In the genomic region with DNA sequence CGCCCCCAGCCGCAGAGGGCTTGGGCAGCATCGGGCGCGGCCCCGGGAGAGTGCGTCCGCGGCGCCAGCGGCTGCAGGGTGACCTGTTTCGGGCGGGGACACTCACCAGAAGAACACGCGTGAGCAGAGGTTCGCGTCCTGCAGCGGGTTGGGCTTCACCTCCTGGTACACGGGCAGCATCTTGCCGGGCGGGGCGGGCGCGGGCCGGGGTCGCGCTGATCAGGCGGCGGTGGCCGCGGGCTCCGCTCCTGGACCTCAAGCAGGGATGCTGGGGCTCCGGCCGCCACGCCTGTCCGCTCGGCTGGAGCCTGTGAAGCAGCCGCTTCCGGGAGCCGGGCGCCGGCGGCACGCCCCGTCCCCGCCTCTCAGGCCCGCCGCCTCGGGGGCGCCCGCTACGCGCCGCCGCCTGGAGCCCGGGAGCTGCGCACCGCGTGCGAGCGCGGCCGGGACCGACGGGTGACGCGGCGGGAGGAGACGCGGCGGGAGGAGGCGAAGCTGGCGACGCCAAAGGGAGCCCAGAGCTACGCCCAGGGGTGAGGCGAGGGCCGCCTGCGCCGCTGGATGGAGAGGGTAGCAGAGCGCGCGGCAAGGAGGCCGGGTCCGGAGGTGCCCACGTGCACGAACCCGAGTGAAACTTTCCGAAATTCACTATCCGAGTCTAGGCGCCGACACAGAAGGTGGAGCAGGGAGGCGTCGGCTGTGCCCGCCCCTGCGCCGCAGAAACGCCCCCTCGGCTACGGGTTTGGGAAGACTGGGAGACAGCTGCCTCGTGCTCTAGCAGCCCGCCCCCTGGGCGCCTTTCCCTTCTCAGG, we compare ENCODE assay signal across 8 cellular contexts. TPM values are rescaled to one million over a fixed set of nuclear protein-coding genes. Genes with fewer than 3 reads are reported as not detected.
A peak's percentile ranks its signal among the peaks of the same experiment; 100 is the strongest.
DNase-seq lines count a peak whose midpoint lies in the region; ATAC-seq and TF ChIP-seq lines count a peak whose summit lies in the region.

A gene with protein sequence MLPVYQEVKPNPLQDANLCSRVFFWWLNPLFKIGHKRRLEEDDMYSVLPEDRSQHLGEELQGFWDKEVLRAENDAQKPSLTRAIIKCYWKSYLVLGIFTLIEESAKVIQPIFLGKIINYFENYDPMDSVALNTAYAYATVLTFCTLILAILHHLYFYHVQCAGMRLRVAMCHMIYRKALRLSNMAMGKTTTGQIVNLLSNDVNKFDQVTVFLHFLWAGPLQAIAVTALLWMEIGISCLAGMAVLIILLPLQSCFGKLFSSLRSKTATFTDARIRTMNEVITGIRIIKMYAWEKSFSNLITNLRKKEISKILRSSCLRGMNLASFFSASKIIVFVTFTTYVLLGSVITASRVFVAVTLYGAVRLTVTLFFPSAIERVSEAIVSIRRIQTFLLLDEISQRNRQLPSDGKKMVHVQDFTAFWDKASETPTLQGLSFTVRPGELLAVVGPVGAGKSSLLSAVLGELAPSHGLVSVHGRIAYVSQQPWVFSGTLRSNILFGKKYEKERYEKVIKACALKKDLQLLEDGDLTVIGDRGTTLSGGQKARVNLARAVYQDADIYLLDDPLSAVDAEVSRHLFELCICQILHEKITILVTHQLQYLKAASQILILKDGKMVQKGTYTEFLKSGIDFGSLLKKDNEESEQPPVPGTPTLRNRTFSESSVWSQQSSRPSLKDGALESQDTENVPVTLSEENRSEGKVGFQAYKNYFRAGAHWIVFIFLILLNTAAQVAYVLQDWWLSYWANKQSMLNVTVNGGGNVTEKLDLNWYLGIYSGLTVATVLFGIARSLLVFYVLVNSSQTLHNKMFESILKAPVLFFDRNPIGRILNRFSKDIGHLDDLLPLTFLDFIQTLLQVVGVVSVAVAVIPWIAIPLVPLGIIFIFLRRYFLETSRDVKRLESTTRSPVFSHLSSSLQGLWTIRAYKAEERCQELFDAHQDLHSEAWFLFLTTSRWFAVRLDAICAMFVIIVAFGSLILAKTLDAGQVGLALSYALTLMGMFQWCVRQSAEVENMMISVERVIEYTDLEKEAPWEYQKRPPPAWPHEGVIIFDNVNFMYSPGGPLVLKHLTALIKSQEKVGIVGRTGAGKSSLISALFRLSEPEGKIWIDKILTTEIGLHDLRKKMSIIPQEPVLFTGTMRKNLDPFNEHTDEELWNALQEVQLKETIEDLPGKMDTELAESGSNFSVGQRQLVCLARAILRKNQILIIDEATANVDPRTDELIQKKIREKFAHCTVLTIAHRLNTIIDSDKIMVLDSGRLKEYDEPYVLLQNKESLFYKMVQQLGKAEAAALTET (N-terminal part only) (minus strand): TSS at position 317 of the 812 bp plus-strand sequence. CDS start 137 bp downstream, at position 180.

- peak within 1 kb of the TSS; percentile 90 for H3K4me3 Mint-ChIP-seq in CD4-positive, alpha-beta T cell

- H3K27ac Mint-ChIP-seq in CD4-positive, alpha-beta T cell, result peak within 1 kb of the TSS; percentile 21

- H3K4me1 Mint-ChIP-seq in CD4-positive, alpha-beta T cell (ENCODE audit: low read depth), result peaks cover 25% of the 10 kb centered on the region

- H3K36me3 ChIP-seq in NT2/D1 (ENCODE audit: insufficient read depth, insufficient read length, low read length) (peaks cover 4% of the 10 kb centered on the region), mucosa of descending colon (ENCODE audit: low read depth) (no peaks in the 10 kb centered on the region)

- H3K4me3 ChIP-seq in NT2/D1 (ENCODE audit: insufficient read length, low read depth), result peak within 1 kb of the TSS; percentile 73
- peak within 1 kb of the TSS; percentile 50 for H3K4me3 ChIP-seq in epithelial cell of esophagus (ENCODE audit: low read length)
- peak within 1 kb of the TSS; percentile 62 for H3K4me3 ChIP-seq in mucosa of descending colon

- POLR2A ChIA-PET in CD4-positive, alpha-beta T cell (lab: Charles Lee), result interaction anchor here (0.7 kb wide), 1 partner anchor 79 kb away, joined by 4 read pairs; no protein-coding TSS in a partner anchor

- DNase-seq in CD4-positive, alpha-beta T cell, result peak; percentile 12 to 59 (median 24)
- DNase-seq in NT2/D1 (ENCODE audit: low read depth, low spot score) (peak; percentile 55), epithelial cell of esophagus (ENCODE audit: low read depth) (peak; percentile 68), mucosa of descending colon (peak; percentile 74 to 87 (median 84))
- DNase-seq in activated CD8-positive, alpha-beta memory T cell treated with anti-CD3 and anti-CD28 coated beads, Interleukin-2, amount 50 U/mL, for 4 hours, result peak; percentile 65
- peak; percentile 20 for DNase-seq in stimulated activated CD8-positive, alpha-beta memory T cell treated with anti-CD3 and anti-CD28 coated beads, Interleukin-7, amount 100 ng/mL, for 24 hours (ENCODE audit: low read depth)

- H3K36me3 Mint-ChIP-seq in CD4-positive, alpha-beta T cell (ENCODE audit: low read depth), result peaks cover 4% of the 10 kb centered on the region

- H3K9me3 Mint-ChIP-seq in CD4-positive, alpha-beta T cell, result no peaks in the 10 kb centered on the region

- ATAC-seq in CD4-positive, alpha-beta T cell (ENCODE audit: poor library complexity), result peak; percentile 79
- ATAC-seq in GM19351 (IDR thresholded peaks at IDR 0.05; ENCODE audit: unreplicated experiment) (peak; percentile 82), HG03457 (IDR thresholded peaks at IDR 0.05; ENCODE audit: unreplicated experiment) (peak; percentile 86), mucosa of descending colon (peak; percentile 86)

- peak within 1 kb of the TSS; percentile 76 for H3K9ac ChIP-seq in NT2/D1 (ENCODE audit: insufficient read length, low read depth)

- H3K27ac ChIP-seq in CD4-positive, alpha-beta T cell (ENCODE audit: low read depth, low read length), result no peak within 1 kb of the TSS

- CTCF ChIA-PET in CD4-positive, alpha-beta T cell (lab: Charles Lee), result interaction anchor here (0.8 kb wide), 1 partner anchor 112 kb away, joined by 4 read pairs; no protein-coding TSS in a partner anchor

- no peaks in the 10 kb centered on the region for H3K9me3 ChIP-seq in CD4-positive, alpha-beta T cell (ENCODE audit: control insufficient read depth, low read length)
- H3K9me3 ChIP-seq in NT2/D1 (ENCODE audit: insufficient read depth, low read length), result no peaks in the 10 kb centered on the region
- no peaks in the 10 kb centered on the region for H3K9me3 ChIP-seq in mucosa of descending colon

- peaks cover 4% of the 10 kb centered on the region for H3K4me1 ChIP-seq in NT2/D1 (ENCODE audit: insufficient read depth, insufficient read length)
- H3K4me1 ChIP-seq in mucosa of descending colon (ENCODE audit: low read depth), result peaks cover 17% of the 10 kb centered on the region

- no peak for TF ChIP-seq CTCF in CD4-positive, alpha-beta T cell (IDR thresholded peaks at IDR 0.05)
- no peak for TF ChIP-seq CTCF in epithelial cell of esophagus (IDR thresholded peaks at IDR 0.05; ENCODE audit: insufficient read depth, low read depth, low read length, missing control alignments)
- TF ChIP-seq CTCF in mucosa of descending colon (IDR thresholded peaks at IDR 0.05), result peak; percentile 9

- H3K27me3 ChIP-seq in CD4-positive, alpha-beta T cell (ENCODE audit: control insufficient read depth, insufficient read depth, low read length), result no peaks in the 10 kb centered on the region
- peaks cover 5% of the 10 kb centered on the region for H3K27me3 ChIP-seq in NT2/D1 (ENCODE audit: insufficient read depth, insufficient read length)

- intact Hi-C loops in CD4-positive, alpha-beta T cell (cut with DNase I, micrococcal nuclease), result loop anchor here (1.0 to 5.0 kb wide), 2 partner anchors 114 to 115 kb away; no protein-coding TSS in a partner anchor
- intact Hi-C loops in mucosa of descending colon (cut with DNase I, micrococcal nuclease), result no loop called here

- H3K27me3 Mint-ChIP-seq in CD4-positive, alpha-beta T cell, result no peaks in the 10 kb centered on the region

RNA-seq across cellular contexts. Expression of the gene that starts here (rescaled TPM):
- total RNA-seq in CD4-positive, alpha-beta T cell, result 1 to 10 TPM; 4.0 to 4.4 TPM
- total RNA-seq in mucosa of descending colon, result 10 to 100 TPM; 19.3 to 35.1 (median 30.2) TPM

Comparison
In these comparisons a context has a peak if more than half of its experiments do, and no peak if none do; other contexts are left out.
1. DNase-seq: peak in every context shown above with its lines; median percentile 84 in mucosa of descending colon; 68 in epithelial cell of esophagus; 65 in activated CD8-positive, alpha-beta memory T cell treated with anti-CD3 and anti-CD28 coated beads, Interleukin-2, amount 50 U/mL, for 4 hours; 55 in NT2/D1; 24 in CD4-positive, alpha-beta T cell; 20 in stimulated activated CD8-positive, alpha-beta memory T cell treated with anti-CD3 and anti-CD28 coated beads, Interleukin-7, amount 100 ng/mL, for 24 hours.
2. intact Hi-C loops: an anchor here in CD4-positive, alpha-beta T cell (1.0 to 5.0 kb wide); none called in mucosa of descending colon.